In the genomic region with DNA sequence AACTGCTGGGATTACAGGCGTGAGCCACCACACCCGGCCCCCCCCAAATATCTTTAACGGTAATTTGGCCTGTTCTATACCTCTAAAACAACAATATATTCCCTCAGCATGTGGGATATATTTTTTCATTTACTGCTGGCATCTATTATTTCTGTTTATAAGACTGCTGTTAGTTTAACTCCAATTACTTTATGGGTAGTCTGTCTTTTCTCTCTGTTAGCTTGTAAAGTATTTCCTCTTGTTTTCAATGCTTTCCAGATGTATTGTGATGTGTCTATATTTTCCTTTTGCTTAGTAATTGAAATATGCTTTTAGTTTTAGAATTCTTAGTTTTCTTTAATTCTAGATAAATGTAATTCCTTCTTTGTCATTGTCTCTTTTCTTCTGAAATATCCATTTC, we compare ENCODE assay signal across 17 cellular contexts.
A peak's percentile ranks its signal among the peaks of the same experiment; 100 is the strongest.
DNase-seq lines count a peak whose midpoint lies in the region.
"Had no signal": no experiment of that assay in that cellular context is flagged by ENCODE, and none has a peak within 500 bp of the region (broad histone marks: within the 10 kb centered on the region; RNA-seq: fewer than 3 reads in every experiment).

No MANE protein-coding gene starts in this region.

- H3K27me3 ChIP-seq in adipocyte (replicated peaks; ENCODE audit: control insufficient read depth, insufficient read depth, low read length), result no peaks in the 10 kb centered on the region
- H3K27me3 ChIP-seq: BLaER1 treated with 17β-estradiol and CSF1 and Interleukin-3, amounts not matched to agents 10 nM and 100 nM had no signal

- H3K9me3 ChIP-seq in adipocyte (ENCODE audit: control insufficient read depth, low read length), result no peaks in the 10 kb centered on the region

- no peak overlapping the region for H3K9ac ChIP-seq in adipocyte (ENCODE audit: low read length)
- H3K9ac ChIP-seq: BLaER1 treated with 17β-estradiol and CSF1 and Interleukin-3, amounts not matched to agents 10 nM and 100 nM had no signal

- H3K27ac ChIP-seq in caudate nucleus (ENCODE audit: low read depth, low read length), result no peak overlapping the region
- H3K27ac ChIP-seq: BLaER1 treated with 17β-estradiol and CSF1 and Interleukin-3, amounts not matched to agents 10 nM and 100 nM; HL-60 had no signal

- peaks cover 6% of the 10 kb centered on the region for H3K4me1 ChIP-seq in adipocyte (ENCODE audit: control insufficient read depth, insufficient read depth, low read length)
- H3K4me1 ChIP-seq: BLaER1 treated with 17β-estradiol and CSF1 and Interleukin-3, amounts not matched to agents 10 nM and 100 nM had no signal

- no peak overlapping the region for H3K4me3 ChIP-seq in adipocyte (ENCODE audit: low read length)
- H3K4me3 ChIP-seq: BLaER1 treated with 17β-estradiol and CSF1 and Interleukin-3, amounts not matched to agents 10 nM and 100 nM; GM23338 had no signal

- H3K36me3 ChIP-seq in adipocyte (ENCODE audit: control insufficient read depth, insufficient read depth, low read length, severe bottlenecking), result no peaks in the 10 kb centered on the region
- H3K36me3 ChIP-seq: BLaER1 treated with 17β-estradiol and CSF1 and Interleukin-3, amounts not matched to agents 10 nM and 100 nM had no signal

- DNase-seq in GM04504 (ENCODE audit: low read depth), result peak; percentile 10
- DNase-seq in adipocyte (ENCODE audit: low read depth), result peak; percentile 60
- DNase-seq in fibroblast of peridontal ligament (ENCODE audit: extremely low read depth), result peak; percentile 52
- no peak for DNase-seq in SIG-M5 (lab: John Stamatoyannopoulos, UW)
- DNase-seq in DMS153 treated with DMSO at 0.1 percent for 48 hours (lab: John Stamatoyannopoulos, UW; ENCODE audit: unreplicated experiment), result no peak
- DNase-seq in caudate nucleus (lab: John Stamatoyannopoulos, UW), result no peak
- DNase-seq in NCI-H526 treated with DMSO at 0.1 percent for 48 hours (lab: John Stamatoyannopoulos, UW), result no peak
- DNase-seq: 8988T; Calu3; CD8-positive, alpha-beta T cell; DMS53; DND-41; EL; HCEC 1CT had no signal

Comparison
In these comparisons a context has a peak if more than half of its experiments do, and no peak if none do; other contexts are left out.
1. DNase-seq: peak in GM04504 (single experiment), adipocyte (single experiment) and fibroblast of peridontal ligament (single experiment); none in SIG-M5 (single experiment), DMS153 treated with DMSO at 0.1 percent for 48 hours (single experiment), caudate nucleus (0 of 61) and NCI-H526 treated with DMSO at 0.1 percent for 48 hours (single experiment).